31 cellular contexts compared by ENCODE assay signal in the genomic region with DNA sequence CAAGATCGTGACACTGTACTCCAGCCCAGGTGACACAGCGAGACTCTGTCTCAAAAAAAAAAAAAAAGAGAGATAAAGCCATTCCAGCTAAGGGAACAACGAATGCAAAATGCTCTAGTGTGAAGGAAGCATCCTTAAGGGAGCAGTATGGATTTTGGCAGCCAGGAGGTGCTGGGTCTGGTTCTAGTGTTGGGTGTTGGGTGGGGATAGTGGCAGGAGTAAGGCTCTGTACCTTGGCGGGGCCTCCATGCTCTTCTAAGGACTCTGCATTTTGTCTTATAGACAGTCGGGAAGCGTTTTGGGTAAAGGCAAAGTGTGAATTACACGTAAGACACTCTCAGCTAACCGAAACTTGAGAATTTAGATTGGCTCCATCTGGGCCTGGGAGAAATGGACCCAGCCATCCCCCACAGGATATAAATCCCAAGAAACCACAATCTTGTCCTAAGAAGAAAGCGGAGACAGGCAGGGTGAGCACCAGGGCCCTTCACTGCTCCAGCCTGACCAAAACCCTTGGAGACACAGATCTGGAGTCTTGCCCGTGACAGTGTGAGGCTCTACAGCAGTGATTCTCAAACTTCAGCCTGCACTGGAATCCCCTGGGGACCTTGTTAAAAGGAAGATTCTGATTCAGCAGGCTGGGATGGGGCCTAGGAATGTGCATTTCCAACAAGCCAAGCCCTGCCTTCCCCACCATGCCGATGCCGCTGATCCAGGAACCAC. TPM values are rescaled to one million over a fixed set of nuclear protein-coding genes. Genes with fewer than 3 reads are reported as not detected.
A peak's percentile ranks its signal among the peaks of the same experiment; 100 is the strongest.
DNase-seq lines count a peak whose midpoint lies in the region; ATAC-seq and TF ChIP-seq lines count a peak whose summit lies in the region.
"Had no signal": no experiment of that assay in that cellular context is flagged by ENCODE, and none has a peak within 500 bp of the region (broad histone marks: within the 10 kb centered on the region; RNA-seq: fewer than 3 reads in every experiment).

No MANE protein-coding gene starts in this region.

- H3K4me3 Mint-ChIP-seq in CD4-positive, alpha-beta memory T cell = no peak overlapping the region
- no peak overlapping the region for H3K4me3 Mint-ChIP-seq in activated CD4-positive, alpha-beta memory T cell treated with anti-CD3 and anti-CD28 coated beads for 36 hours
- H3K4me3 Mint-ChIP-seq: activated CD8-positive, alpha-beta memory T cell treated with anti-CD3 and anti-CD28 coated beads, Interleukin-2, amount 10 ng/mL, durations not matched to agents 7 days and 5 days; CD8-positive, alpha-beta T cell; HFFc6; natural killer cell treated with Interleukin-12 subunit alpha and Interleukin-12 subunit beta and Interleukin-15 and Interleukin-18, amount 100 ng/mL, for 72 hours had no signal

- H3K36me3 ChIP-seq in GM23248 (ENCODE audit: low read depth) (no peaks in the 10 kb centered on the region), SK-N-MC (ENCODE audit: insufficient read depth, low read length) (no peaks in the 10 kb centered on the region), osteoblast (ENCODE audit: insufficient read depth, low read length) (no peaks in the 10 kb centered on the region), psoas muscle (ENCODE audit: insufficient read depth in 1 of 2, low read depth in 1 of 2) (no peaks in the 10 kb centered on the region)
- no peaks in the 10 kb centered on the region for H3K36me3 ChIP-seq in CD4-positive, alpha-beta memory T cell (ENCODE audit: insufficient read depth, low read length)
- H3K36me3 ChIP-seq: left lung, thoracic aorta, vagina had no signal

- peak; percentile 78 for DNase-seq in GM23248
- DNase-seq in SK-N-MC (ENCODE audit: low read depth, low spot score) = no peak
- no peak for DNase-seq in fibroblast of the aortic adventitia (ENCODE audit: low read depth)
- DNase-seq in osteoblast (ENCODE audit: insufficient read length, low spot score, missing footprints) = peak; percentile 85
- no peak for DNase-seq in CD4-positive, alpha-beta memory T cell
- DNase-seq in psoas muscle = no peak
- no peak for DNase-seq in iPS-NIHi11 (ENCODE audit: low spot score)
- no peak for DNase-seq in activated CD4-positive, alpha-beta memory T cell treated with anti-CD3 and anti-CD28 coated beads for 36 hours
- DNase-seq: activated CD4-positive, alpha-beta T cell treated with anti-CD3 and anti-CD28 coated beads, Interleukin-2, amount 50 U/mL, for 1 hour; activated CD8-positive, alpha-beta memory T cell treated with anti-CD3 and anti-CD28 coated beads, Interleukin-2, amount 10 ng/mL, durations not matched to agents 7 days and 5 days; activated naive CD4-positive, alpha-beta T cell; activated T-cell treated with anti-CD3 and anti-CD28 coated beads, Interleukin-2, amount 50 U/mL, for 48 hours; CD8-positive, alpha-beta T cell; foreskin melanocyte; HFFc6; hypothalamus; Karpas-422; left lung; NCI-H524 treated with DMSO at 0.1 percent for 48 hours; SIG-M5; stimulated activated CD4-positive, alpha-beta T cell treated with anti-CD3 and anti-CD28 coated beads, Interleukin-15, amount 100 ng/mL, for 24 hours; stimulated activated naive CD4-positive, alpha-beta T cell; SW 1271; T1000 had no signal

- no peaks in the 10 kb centered on the region for H4K20me1 ChIP-seq in GM23248 (ENCODE audit: insufficient read depth)
- H4K20me1 ChIP-seq in osteoblast (ENCODE audit: insufficient read depth, low read length) = no peaks in the 10 kb centered on the region

- H3K79me2 ChIP-seq in GM23248 (ENCODE audit: insufficient read depth) (no peaks in the 10 kb centered on the region), osteoblast (ENCODE audit: insufficient read depth, low read length) (no peaks in the 10 kb centered on the region)
- H3K79me2 ChIP-seq: parathyroid adenoma had no signal

- H3K4me2 ChIP-seq in GM23248 (ENCODE audit: unreplicated experiment) (no peak overlapping the region), osteoblast (ENCODE audit: insufficient read depth, low read length) (peak overlapping the region; percentile 21)

- H3K36me3 Mint-ChIP-seq in CD4-positive, alpha-beta memory T cell = no peaks in the 10 kb centered on the region
- no peaks in the 10 kb centered on the region for H3K36me3 Mint-ChIP-seq in activated CD4-positive, alpha-beta memory T cell treated with anti-CD3 and anti-CD28 coated beads for 36 hours
- H3K36me3 Mint-ChIP-seq: activated CD8-positive, alpha-beta memory T cell treated with anti-CD3 and anti-CD28 coated beads, Interleukin-2, amount 10 ng/mL, durations not matched to agents 7 days and 5 days; CD8-positive, alpha-beta T cell; natural killer cell treated with Interleukin-12 subunit alpha and Interleukin-12 subunit beta and Interleukin-15 and Interleukin-18, amount 100 ng/mL, for 72 hours had no signal

- H3F3A ChIP-seq in GM23248 (ENCODE audit: insufficient read depth) = no peaks in the 10 kb centered on the region

- POLR2A ChIA-PET in CD4-positive, alpha-beta memory T cell (lab: Charles Lee; ENCODE audit: partially characterized antibody) = no interaction called here
- POLR2A ChIA-PET in activated CD4-positive, alpha-beta memory T cell treated with anti-CD3 and anti-CD28 coated beads for 36 hours (lab: Charles Lee) = no interaction called here

- peaks cover 0 to 16% (median 8%) of the 10 kb centered on the region in 4 donors for H3K4me1 Mint-ChIP-seq in CD4-positive, alpha-beta memory T cell
- H3K4me1 Mint-ChIP-seq in activated CD4-positive, alpha-beta memory T cell treated with anti-CD3 and anti-CD28 coated beads for 36 hours (ENCODE audit: low read depth) = peaks cover 3% of the 10 kb centered on the region

- H3K4me3 ChIP-seq in GM23248 (no peak overlapping the region), SK-N-MC (no peak overlapping the region), fibroblast of the aortic adventitia (ENCODE audit: low read depth, low read length) (no peak overlapping the region), osteoblast (ENCODE audit: insufficient read depth, low read length) (no peak overlapping the region), psoas muscle (no peak overlapping the region)
- H3K4me3 ChIP-seq in CD4-positive, alpha-beta memory T cell (ENCODE audit: low read length in 2 of 2) = no peak overlapping the region
- H3K4me3 ChIP-seq: body of pancreas, left lung, thoracic aorta, vagina had no signal

- H3K9me3 ChIP-seq in GM23248 (ENCODE audit: low read depth) (no peaks in the 10 kb centered on the region), SK-N-MC (ENCODE audit: low read depth, low read length) (no peaks in the 10 kb centered on the region), osteoblast (ENCODE audit: low read depth, low read length) (no peaks in the 10 kb centered on the region), psoas muscle (no peaks in the 10 kb centered on the region)
- H3K9me3 ChIP-seq in CD4-positive, alpha-beta memory T cell (ENCODE audit: control insufficient read depth in 1 of 2, low read length in 2 of 2) = no peaks in the 10 kb centered on the region
- H3K9me3 ChIP-seq: body of pancreas, left lung, thoracic aorta, vagina had no signal

- no peak overlapping the region for H3K9ac ChIP-seq in GM23248
- no peak overlapping the region for H3K9ac ChIP-seq in SK-N-MC (ENCODE audit: insufficient read length)
- H3K9ac ChIP-seq: parathyroid adenoma had no signal

- in situ Hi-C loops in GM23248 (cut with MboI) = no loop called here

- CTCF ChIA-PET in CD4-positive, alpha-beta memory T cell (lab: Charles Lee; ENCODE audit: partially characterized antibody) = interaction anchor here (1.1 kb wide), 1 partner anchor 10 kb away, joined by 3 read pairs; no protein-coding TSS in a partner anchor
- CTCF ChIA-PET in activated CD4-positive, alpha-beta memory T cell treated with anti-CD3 and anti-CD28 coated beads for 36 hours (lab: Charles Lee) = no interaction called here

- no peak overlapping the region for H2AFZ ChIP-seq in GM23248
- H2AFZ ChIP-seq in osteoblast (ENCODE audit: low read length) = no peak overlapping the region
- H2AFZ ChIP-seq: parathyroid adenoma had no signal

- no peak for ATAC-seq in psoas muscle
- ATAC-seq: activated CD8-positive, alpha-beta memory T cell treated with anti-CD3 and anti-CD28 coated beads, Interleukin-2, amount 10 ng/mL, durations not matched to agents 7 days and 5 days; body of pancreas; CD8-positive, alpha-beta T cell; HepG2; left lung; natural killer cell treated with Interleukin-12 subunit alpha and Interleukin-12 subunit beta and Interleukin-15 and Interleukin-18, amount 100 ng/mL, for 72 hours had no signal

- H3K27ac Mint-ChIP-seq in CD4-positive, alpha-beta memory T cell = no peak overlapping the region
- no peak overlapping the region for H3K27ac Mint-ChIP-seq in activated CD4-positive, alpha-beta memory T cell treated with anti-CD3 and anti-CD28 coated beads for 36 hours
- H3K27ac Mint-ChIP-seq: activated CD8-positive, alpha-beta memory T cell treated with anti-CD3 and anti-CD28 coated beads, Interleukin-2, amount 10 ng/mL, durations not matched to agents 7 days and 5 days; CD8-positive, alpha-beta T cell; HFFc6; natural killer cell treated with Interleukin-12 subunit alpha and Interleukin-12 subunit beta and Interleukin-15 and Interleukin-18, amount 100 ng/mL, for 72 hours had no signal

- H3K4me1 ChIP-seq in GM23248 (ENCODE audit: insufficient read depth) = peaks cover 25% of the 10 kb centered on the region
- peaks cover 14% of the 10 kb centered on the region for H3K4me1 ChIP-seq in osteoblast (ENCODE audit: insufficient read depth, low read length)
- peaks cover 8% of the 10 kb centered on the region for H3K4me1 ChIP-seq in CD4-positive, alpha-beta memory T cell (ENCODE audit: insufficient read depth, low read length)
- H3K4me1 ChIP-seq in psoas muscle = no peaks in the 10 kb centered on the region
- H3K4me1 ChIP-seq: body of pancreas, left lung, parathyroid adenoma, vagina had no signal

- WGBS in GM23248 (ENCODE audit: low coverage in 1 of 2, low lambda C conversion rate in 2 of 2, missing lambda C conversion rate in 2 of 2), 2 experiments = 73 to 85% methylated on average over 12 of the region's 12 CpGs
- WGBS in psoas muscle, 3 donors = 84 to 86% (median 85%) methylated on average over 12 of the region's 12 CpGs

- no peaks in the 10 kb centered on the region for H3K9me3 Mint-ChIP-seq in CD4-positive, alpha-beta memory T cell
- H3K9me3 Mint-ChIP-seq in activated CD4-positive, alpha-beta memory T cell treated with anti-CD3 and anti-CD28 coated beads for 36 hours = no peaks in the 10 kb centered on the region
- H3K9me3 Mint-ChIP-seq: CD8-positive, alpha-beta T cell; HFFc6; natural killer cell treated with Interleukin-12 subunit alpha and Interleukin-12 subunit beta and Interleukin-15 and Interleukin-18, amount 100 ng/mL, for 72 hours had no signal

- H3K27me3 ChIP-seq in GM23248 (replicated peaks; ENCODE audit: insufficient read depth) (peaks cover 2% of the 10 kb centered on the region; the same call in 1 of the 2 replicates), osteoblast (ENCODE audit: insufficient read depth, low read length) (peaks cover 9% of the 10 kb centered on the region), psoas muscle (ENCODE audit: insufficient read depth in 3 of 3, low read length in 2 of 3) (no peaks in the 10 kb centered on the region)
- peaks cover 5% of the 10 kb centered on the region for H3K27me3 ChIP-seq in CD4-positive, alpha-beta memory T cell (ENCODE audit: insufficient read depth, low read length)
- H3K27me3 ChIP-seq: body of pancreas, vagina had no signal

- no peaks in the 10 kb centered on the region for H3K9me2 ChIP-seq in GM23248 (ENCODE audit: insufficient read depth)

- TF ChIP-seq CTCF in fibroblast of the aortic adventitia (IDR thresholded peaks at IDR 0.05; ENCODE audit: insufficient read depth, low read length) (peak; percentile 2), osteoblast (IDR thresholded peaks at IDR 0.05; ENCODE audit: extremely low read depth, low read depth, low read length) (peak; percentile 13), psoas muscle (IDR thresholded peaks at IDR 0.05) (no peak)

- H3K27me3 Mint-ChIP-seq in CD4-positive, alpha-beta memory T cell = peaks cover 0 to 14% of the 10 kb centered on the region in 2 donors
- peaks cover 4% of the 10 kb centered on the region for H3K27me3 Mint-ChIP-seq in activated CD4-positive, alpha-beta memory T cell treated with anti-CD3 and anti-CD28 coated beads for 36 hours
- H3K27me3 Mint-ChIP-seq: activated CD8-positive, alpha-beta memory T cell treated with anti-CD3 and anti-CD28 coated beads, Interleukin-2, amount 10 ng/mL, durations not matched to agents 7 days and 5 days had no signal

- peak overlapping the region; percentile 49 for H3K27ac ChIP-seq in GM23248
- peak overlapping the region; percentile 71 for H3K27ac ChIP-seq in SK-N-MC
- H3K27ac ChIP-seq in osteoblast (ENCODE audit: low read depth, low read length) = no peak overlapping the region
- no peak overlapping the region for H3K27ac ChIP-seq in CD4-positive, alpha-beta memory T cell (ENCODE audit: low read depth, low read length)
- H3K27ac ChIP-seq in psoas muscle = no peak overlapping the region
- H3K27ac ChIP-seq: body of pancreas, left lung, parathyroid adenoma, thoracic aorta, vagina had no signal

- intact Hi-C loops in CD4-positive, alpha-beta memory T cell (cut with micrococcal nuclease) = no loop called here
- intact Hi-C loops in psoas muscle (cut with DNase I) = no loop called here
- intact Hi-C loops in activated CD4-positive, alpha-beta memory T cell treated with anti-CD3 and anti-CD28 coated beads for 36 hours (cut with micrococcal nuclease) = no loop called here

RNA-seq across cellular contexts. Expression of gene PHB1, which starts 33.1 kb away (rescaled TPM):
- 85.4 and 107 TPM in 2 replicates for total RNA-seq in GM23248 (2014; rRNA removed; shearing (Covaris generic))
- polyA plus RNA-seq in GM23248 (2016; fragmentation: Nextera tagmentation; extraction: Ambion mirVana) (177 and 191 TPM in 2 replicates), psoas muscle (100 to 1,000 TPM; 175 to 364 (median 210) TPM)
- total RNA-seq in fibroblast of the aortic adventitia (ENCODE audit: low replicate concordance) (48.3 and 103 TPM in 2 replicates), osteoblast (71.7 and 71.9 TPM in 2 replicates), psoas muscle (100 to 1,000 TPM; 134 to 209 (median 168) TPM)
- total RNA-seq in CD4-positive, alpha-beta memory T cell = 10 to 100 TPM; 62.0 to 64.2 TPM
- polyA plus RNA-seq in CD4-positive, alpha-beta memory T cell = 100 to 1,000 TPM; 153 to 202 TPM
- total RNA-seq in activated CD4-positive, alpha-beta memory T cell treated with anti-CD3 and anti-CD28 coated beads for 36 hours = 100 to 1,000 TPM; 280 to 295 TPM

RNA-seq across cellular contexts. Expression of gene NGFR, which starts 47.3 kb away (rescaled TPM):
- 0.25 and 0.43 TPM in 2 replicates for total RNA-seq in GM23248 (2014; rRNA removed; shearing (Covaris generic))
- polyA plus RNA-seq in GM23248 (2016; fragmentation: Nextera tagmentation; extraction: Ambion mirVana) = 0.60 and 0.81 TPM in 2 replicates
- total RNA-seq in fibroblast of the aortic adventitia (ENCODE audit: low replicate concordance) = 3.3 TPM in 1 of 2 replicates, not detected in the other
- total RNA-seq in osteoblast = under 0.01 and 0.29 TPM in 2 replicates
- under 1 TPM in 1 of 2 experiments, not detected in 1; 0.47 TPM for total RNA-seq in CD4-positive, alpha-beta memory T cell
- not detected for polyA plus RNA-seq in CD4-positive, alpha-beta memory T cell
- total RNA-seq in psoas muscle = 10 to 100 TPM in 1 of 4 donors, 1 to 10 TPM in 3; 1.6 to 13.5 (median 3.7) TPM
- polyA plus RNA-seq in psoas muscle = 1 to 10 TPM in 1 of 3 donors, under 1 TPM in 2; 0.74 to 5.1 (median 0.77) TPM
- total RNA-seq in activated CD4-positive, alpha-beta memory T cell treated with anti-CD3 and anti-CD28 coated beads for 36 hours = under 1 TPM; 0.17 to 0.21 TPM
- total RNA-seq: epithelial cell of proximal tubule had no signal

Comparison
In these comparisons a context has a peak if more than half of its experiments do, and no peak if none do; other contexts are left out.
1. DNase-seq: peak in GM23248 (single experiment) and osteoblast (single experiment); none in SK-N-MC (single experiment), fibroblast of the aortic adventitia (single experiment), CD4-positive, alpha-beta memory T cell (0 of 5), psoas muscle (0 of 2), iPS-NIHi11 (single experiment) and activated CD4-positive, alpha-beta memory T cell treated with anti-CD3 and anti-CD28 coated beads for 36 hours (single experiment).
2. H3K27ac ChIP-seq: peak in GM23248 (single experiment) and SK-N-MC (single experiment); none in osteoblast (single experiment), CD4-positive, alpha-beta memory T cell (single experiment) and psoas muscle (single experiment).